In the genomic region with DNA sequence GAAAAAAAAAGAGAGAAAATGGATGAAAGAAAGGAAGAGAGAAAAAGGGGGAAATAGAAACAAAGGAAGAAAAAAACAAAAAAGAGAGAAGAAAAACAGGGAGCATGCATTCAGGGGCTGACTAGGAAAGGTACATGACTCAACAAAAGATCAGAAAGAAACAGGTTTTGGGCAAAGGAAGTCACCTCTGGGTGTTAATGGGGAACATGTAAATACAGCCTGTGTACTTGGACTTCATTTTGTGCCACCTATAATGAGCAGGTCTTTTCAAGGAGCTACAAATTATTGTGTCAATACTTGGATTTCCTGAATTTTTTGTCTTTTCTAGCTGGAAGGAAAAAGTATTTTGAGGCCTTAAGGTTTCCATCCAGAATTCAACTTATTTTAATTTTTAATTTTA, we compare ENCODE assay signal across 26 cellular contexts. TPM values are rescaled to one million over a fixed set of nuclear protein-coding genes. Genes with fewer than 3 reads are reported as not detected.
"Had no signal": no experiment of that assay in that cellular context is flagged by ENCODE, and none has a peak within 500 bp of the region (broad histone marks: within the 10 kb centered on the region; RNA-seq: fewer than 3 reads in every experiment).

No MANE protein-coding gene starts in this region.

- DNase-seq: dermis blood vessel endothelial cell; erythroblast; foreskin keratinocyte; head of caudate nucleus; kidney; left cardiac atrium; left ventricle myocardium inferior; lower lobe of right lung; mesenchymal stem cell; midbrain; nucleus accumbens; ovary; sigmoid colon; stimulated activated CD4-positive, alpha-beta T cell treated with anti-CD3 and anti-CD28 coated beads, Interleukin-2, amount 100 ng/mL, for 24 hours; stimulated activated CD4-positive, alpha-beta T cell treated with anti-CD3 and anti-CD28 coated beads, Interleukin-4, amount 100 ng/mL, for 4 hours; stimulated activated naive CD4-positive, alpha-beta T cell; stomach; substantia nigra had no signal

- H3K9ac ChIP-seq: neural progenitor cell had no signal

- H2AFZ ChIP-seq: hepatocyte, neural progenitor cell had no signal

- H3K4me1 ChIP-seq: foreskin keratinocyte, left ventricle myocardium inferior, lower lobe of right lung, neural progenitor cell, right atrium auricular region, sigmoid colon, stomach had no signal

- H3K27me3 Mint-ChIP-seq: type B pancreatic cell had no signal

- H3K4me3 ChIP-seq: hepatocyte, left ventricle myocardium inferior, lower lobe of right lung, neural progenitor cell, ovary, right atrium auricular region, sigmoid colon, skin epidermis, stomach, thoracic aorta had no signal

- H3K79me2 ChIP-seq: hepatocyte had no signal

- H3K4me1 Mint-ChIP-seq: neural progenitor cell had no signal

- H3K27ac Mint-ChIP-seq: natural killer cell treated with Interleukin-12 subunit alpha and Interleukin-12 subunit beta and Interleukin-15 and Interleukin-18, amount 100 ng/mL, for 72 hours; neural progenitor cell; type B pancreatic cell had no signal

- FAIRE-seq: kidney, urothelium cell line had no signal

- H3K9me3 ChIP-seq: left ventricle myocardium inferior, lower lobe of right lung, ovary, right atrium auricular region, sigmoid colon, stomach, thoracic aorta had no signal

- H3K4me2 ChIP-seq: hepatocyte, neural progenitor cell had no signal

- H3K27ac ChIP-seq: foreskin keratinocyte, hepatocyte, left ventricle myocardium inferior, lower lobe of right lung, neural progenitor cell, ovary, right atrium auricular region, sigmoid colon, skin epidermis, stomach, thoracic aorta had no signal

- H3K27me3 ChIP-seq: foreskin keratinocyte, hepatocyte, neural progenitor cell, ovary, right atrium auricular region, sigmoid colon, stomach had no signal

- H3K4me3 Mint-ChIP-seq: natural killer cell treated with Interleukin-12 subunit alpha and Interleukin-12 subunit beta and Interleukin-15 and Interleukin-18, amount 100 ng/mL, for 72 hours; neural progenitor cell; type B pancreatic cell had no signal

- H3K9me3 Mint-ChIP-seq: natural killer cell treated with Interleukin-12 subunit alpha and Interleukin-12 subunit beta and Interleukin-15 and Interleukin-18, amount 100 ng/mL, for 72 hours; type B pancreatic cell had no signal

- H3K36me3 ChIP-seq: left ventricle myocardium inferior, lower lobe of right lung, neural progenitor cell, ovary, right atrium auricular region, sigmoid colon, stomach, thoracic aorta had no signal

- ATAC-seq: foreskin keratinocyte; left cardiac atrium; lower lobe of right lung; natural killer cell treated with Interleukin-12 subunit alpha and Interleukin-12 subunit beta and Interleukin-15 and Interleukin-18, amount 100 ng/mL, for 72 hours had no signal

- H3K36me3 Mint-ChIP-seq: natural killer cell treated with Interleukin-12 subunit alpha and Interleukin-12 subunit beta and Interleukin-15 and Interleukin-18, amount 100 ng/mL, for 72 hours; neural progenitor cell; type B pancreatic cell had no signal

RNA-seq across cellular contexts. Expression of a gene that starts 54.6 kb away (rescaled TPM):
- total RNA-seq: natural killer cell treated with Interleukin-12 subunit alpha and Interleukin-12 subunit beta and Interleukin-15 and Interleukin-18, amount 100 ng/mL, for 72 hours; stomach had no signal
